ENCODE assay signal across 1 cellular context in the genomic region with DNA sequence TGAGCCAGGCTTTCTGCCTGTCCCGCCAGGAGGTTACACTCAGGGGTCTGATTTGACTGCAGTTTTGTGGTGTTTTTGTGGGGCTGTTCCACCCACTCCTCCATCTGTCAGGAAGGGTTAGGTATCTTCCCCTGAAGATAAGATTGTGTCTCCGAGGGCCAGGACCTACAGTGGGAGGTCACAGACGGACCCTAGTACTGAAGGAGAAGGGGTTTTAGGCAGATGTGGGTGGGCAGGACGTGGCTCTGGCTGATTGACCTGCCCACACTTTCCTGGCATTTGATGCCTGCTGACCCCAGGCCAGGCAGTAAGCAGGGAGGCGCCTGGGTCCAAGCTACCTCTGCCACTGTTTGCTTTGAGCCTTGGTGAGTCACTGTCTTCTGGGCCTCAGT.
TF ChIP-seq lines count a peak whose summit lies in the region.

No MANE protein-coding gene starts in this region.

TF ChIP-seq in SK-N-SH, 30 proteins besides CTCF, POLR2A, EP300 and RAD21 (continued from another document):
- no peak for TF ChIP-seq ZBTB33 (IDR thresholded peaks at IDR 0.05; ENCODE audit: borderline replicate concordance, low read depth)
- TF ChIP-seq MEF2A (IDR thresholded peaks at IDR 0.05; ENCODE audit: borderline replicate concordance, low read depth): no peak
- no peak for TF ChIP-seq YY1 (IDR thresholded peaks at IDR 0.05; ENCODE audit: low read depth)
- TF ChIP-seq RCOR1 (IDR thresholded peaks at IDR 0.05; ENCODE audit: low read length): no peak
- TF ChIP-seq, protein P1, sequence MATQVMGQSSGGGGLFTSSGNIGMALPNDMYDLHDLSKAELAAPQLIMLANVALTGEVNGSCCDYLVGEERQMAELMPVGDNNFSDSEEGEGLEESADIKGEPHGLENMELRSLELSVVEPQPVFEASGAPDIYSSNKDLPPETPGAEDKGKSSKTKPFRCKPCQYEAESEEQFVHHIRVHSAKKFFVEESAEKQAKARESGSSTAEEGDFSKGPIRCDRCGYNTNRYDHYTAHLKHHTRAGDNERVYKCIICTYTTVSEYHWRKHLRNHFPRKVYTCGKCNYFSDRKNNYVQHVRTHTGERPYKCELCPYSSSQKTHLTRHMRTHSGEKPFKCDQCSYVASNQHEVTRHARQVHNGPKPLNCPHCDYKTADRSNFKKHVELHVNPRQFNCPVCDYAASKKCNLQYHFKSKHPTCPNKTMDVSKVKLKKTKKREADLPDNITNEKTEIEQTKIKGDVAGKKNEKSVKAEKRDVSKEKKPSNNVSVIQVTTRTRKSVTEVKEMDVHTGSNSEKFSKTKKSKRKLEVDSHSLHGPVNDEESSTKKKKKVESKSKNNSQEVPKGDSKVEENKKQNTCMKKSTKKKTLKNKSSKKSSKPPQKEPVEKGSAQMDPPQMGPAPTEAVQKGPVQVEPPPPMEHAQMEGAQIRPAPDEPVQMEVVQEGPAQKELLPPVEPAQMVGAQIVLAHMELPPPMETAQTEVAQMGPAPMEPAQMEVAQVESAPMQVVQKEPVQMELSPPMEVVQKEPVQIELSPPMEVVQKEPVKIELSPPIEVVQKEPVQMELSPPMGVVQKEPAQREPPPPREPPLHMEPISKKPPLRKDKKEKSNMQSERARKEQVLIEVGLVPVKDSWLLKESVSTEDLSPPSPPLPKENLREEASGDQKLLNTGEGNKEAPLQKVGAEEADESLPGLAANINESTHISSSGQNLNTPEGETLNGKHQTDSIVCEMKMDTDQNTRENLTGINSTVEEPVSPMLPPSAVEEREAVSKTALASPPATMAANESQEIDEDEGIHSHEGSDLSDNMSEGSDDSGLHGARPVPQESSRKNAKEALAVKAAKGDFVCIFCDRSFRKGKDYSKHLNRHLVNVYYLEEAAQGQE (IDR thresholded peaks at IDR 0.05; ENCODE audit: low read depth, low read length): no peak
- TF ChIP-seq TCF12 (IDR thresholded peaks at IDR 0.05): no peak
- TF ChIP-seq TEAD4 (IDR thresholded peaks at IDR 0.05; ENCODE audit: borderline replicate concordance, insufficient read depth): no peak
- no peak for TF ChIP-seq PBX3 (IDR thresholded peaks at IDR 0.05)
- TF ChIP-seq IRF3 (IDR thresholded peaks at IDR 0.05; ENCODE audit: low read depth, low read length): no peak
- TF ChIP-seq TAF1 (IDR thresholded peaks at IDR 0.05; ENCODE audit: borderline replicate concordance, low read depth, low read length): no peak
- no peak for TF ChIP-seq SMC3 (IDR thresholded peaks at IDR 0.05; ENCODE audit: low read depth, low read length)
- TF ChIP-seq, protein P2, sequence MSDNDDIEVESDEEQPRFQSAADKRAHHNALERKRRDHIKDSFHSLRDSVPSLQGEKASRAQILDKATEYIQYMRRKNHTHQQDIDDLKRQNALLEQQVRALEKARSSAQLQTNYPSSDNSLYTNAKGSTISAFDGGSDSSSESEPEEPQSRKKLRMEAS (IDR thresholded peaks at IDR 0.05; ENCODE audit: low read depth): no peak
- TF ChIP-seq MXI1 (IDR thresholded peaks at IDR 0.05; ENCODE audit: low read depth, low read length): no peak
- TF ChIP-seq CHD2 (IDR thresholded peaks at IDR 0.05; ENCODE audit: low read length, partially characterized antibody): no peak
- no peak for TF ChIP-seq POLR2AphosphoS5 (IDR thresholded peaks at IDR 0.05; ENCODE audit: low read depth, low read length)
- no peak for TF ChIP-seq RFX5 (IDR thresholded peaks at IDR 0.05; ENCODE audit: low read length)
- TF ChIP-seq RXRA (IDR thresholded peaks at IDR 0.05; ENCODE audit: borderline replicate concordance, low read depth): no peak
